Comparison of ENCODE assay signal across 29 cellular contexts in genomic region chr1:4711944-4712343, GRCh38. TPM values are rescaled to one million over a fixed set of nuclear protein-coding genes. Genes with fewer than 3 reads are reported as not detected.
"Had no signal": no experiment of that assay in that cellular context is flagged by ENCODE, and none has a peak within 500 bp of the region (broad histone marks: within the 10 kb centered on the region; RNA-seq: fewer than 3 reads in every experiment).

No MANE protein-coding gene starts in this region.

- H3K4me1 Mint-ChIP-seq: stimulated activated memory B cell treated with anti-CD40 and anti-IgM and Interleukin-4, amounts not matched to agents 10 μg/mL and 1 μg/mL and 100 μg/mL, for 72 hours had no signal

- H3K27ac Mint-ChIP-seq: natural killer cell; nephron; neural progenitor cell; stimulated activated memory B cell treated with anti-CD40 and anti-IgM and Interleukin-4, amounts not matched to agents 10 μg/mL and 1 μg/mL and 100 μg/mL, for 72 hours; stimulated activated naive CD8-positive, alpha-beta T cell treated with anti-CD3 and anti-CD28 coated beads, Interleukin-15, amount 100 ng/mL, for 72 hours had no signal

- H3K4me1 ChIP-seq: pancreas, vagina had no signal

- H3K36me3 ChIP-seq: neural progenitor cell, neutrophil, pancreas, prostate gland, right atrium auricular region, spleen, suprapubic skin, thoracic aorta, thyroid gland, tibial nerve, upper lobe of left lung, vagina had no signal

- H3K36me3 Mint-ChIP-seq: natural killer cell; stimulated activated memory B cell treated with anti-CD40 and anti-IgM and Interleukin-4, amounts not matched to agents 10 μg/mL and 1 μg/mL and 100 μg/mL, for 72 hours had no signal

- DNase-seq: natural killer cell; pancreas; retina; spleen; stimulated activated CD4-positive, alpha-beta T cell treated with anti-CD3 and anti-CD28 coated beads, Interleukin-12 subunit alpha, Interleukin-12 subunit beta, amount 100 ng/mL, for 4 hours; stimulated activated CD4-positive, alpha-beta T cell treated with anti-CD3 and anti-CD28 coated beads, Interleukin-1b, Interleukin-23, amount 100 ng/mL, for 48 hours; stimulated activated CD4-positive, alpha-beta T cell treated with anti-CD3 and anti-CD28 coated beads, Interleukin-4, amount 100 ng/mL, for 1 hour; stimulated activated CD4-positive, alpha-beta T cell treated with anti-CD3 and anti-CD28 coated beads, Interleukin-4, amount 100 ng/mL, for 4 hours; stimulated activated CD8-positive, alpha-beta memory T cell treated with anti-CD3 and anti-CD28 coated beads, Interleukin-4, amount 100 ng/mL, for 48 hours; stimulated activated naive CD4-positive, alpha-beta T cell; stimulated activated naive CD8-positive, alpha-beta T cell treated with anti-CD3 and anti-CD28 coated beads, Interleukin-15, amount 100 ng/mL, for 72 hours; stimulated activated naive CD8-positive, alpha-beta T cell treated with anti-CD3 and anti-CD28 coated beads, Interleukin-15, Interleukin-2, amounts not matched to agents 100 U/mL and 50 U/mL, for 24 hours; substantia nigra; thyroid gland; trophoblast cell had no signal

- H3K27ac ChIP-seq: neural progenitor cell, neutrophil, pancreas, prostate gland, right atrium auricular region, skin epidermis, spleen, suprapubic skin, thoracic aorta, thyroid gland, tibial nerve, upper lobe of left lung, vagina had no signal

- H3K4me3 Mint-ChIP-seq: natural killer cell; stimulated activated memory B cell treated with anti-CD40 and anti-IgM and Interleukin-4, amounts not matched to agents 10 μg/mL and 1 μg/mL and 100 μg/mL, for 72 hours; stimulated activated naive CD8-positive, alpha-beta T cell treated with anti-CD3 and anti-CD28 coated beads, Interleukin-15, amount 100 ng/mL, for 72 hours had no signal

- ATAC-seq: natural killer cell; sciatic nerve; stimulated activated memory B cell treated with anti-CD40 and anti-IgM and Interleukin-4, amounts not matched to agents 10 μg/mL and 1 μg/mL and 100 μg/mL, for 72 hours; stimulated activated naive CD8-positive, alpha-beta T cell treated with anti-CD3 and anti-CD28 coated beads, Interleukin-15, Interleukin-2, amounts not matched to agents 100 U/mL and 50 U/mL, for 24 hours had no signal

- H3K9ac ChIP-seq: neural progenitor cell had no signal

- H3K27me3 ChIP-seq: pancreas, thyroid gland, tibial nerve, vagina had no signal

- H3K4me3 ChIP-seq: prostate gland, skin epidermis, spleen, thoracic aorta, thyroid gland, tibial nerve, upper lobe of left lung had no signal

RNA-seq across cellular contexts. Expression of gene AJAP1, which starts 57.5 kb away (rescaled TPM):
- total RNA-seq: natural killer cell, pulmonary artery endothelial cell had no signal
